ENCODE assay signal across 1 cellular context in the genomic region with DNA sequence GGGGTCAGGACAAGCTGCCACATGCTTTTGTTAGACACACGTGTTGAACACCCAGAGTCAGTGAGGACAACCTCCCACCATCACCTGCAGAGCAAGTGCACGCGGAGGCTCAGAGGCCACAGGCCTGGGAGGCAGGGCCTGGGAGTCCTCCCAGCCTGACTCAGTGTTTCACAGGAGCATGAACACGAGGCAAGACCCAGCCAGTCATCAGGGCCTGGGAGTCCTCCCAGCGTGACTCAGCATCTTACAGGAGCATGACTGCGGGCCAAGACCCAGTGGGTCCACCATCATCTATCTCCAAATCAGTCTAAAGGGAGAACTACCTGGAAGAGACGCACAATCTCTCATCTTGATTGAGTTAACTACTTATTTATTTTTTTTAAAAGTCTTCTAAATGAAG.
TF ChIP-seq lines count a peak whose summit lies in the region.

No MANE protein-coding gene starts in this region.

TF ChIP-seq in K562, 482 proteins besides CTCF, POLR2A, EP300 and RAD21 (continued from another document):
- no peak for TF ChIP-seq NR2C1 (IDR thresholded peaks at IDR 0.05)
- TF ChIP-seq NR2C1 (tag; IDR thresholded peaks at IDR 0.05): no peak
- peak; percentile 64; the same call in 1 of the 2 replicates for TF ChIP-seq MAFK (IDR thresholded peaks at IDR 0.05; ENCODE audit: low read length)
- TF ChIP-seq ZNF76 (CRISPR knock-in tag; IDR thresholded peaks at IDR 0.05; ENCODE audit: borderline replicate concordance): no peak
- no peak for TF ChIP-seq CREB1 (IDR thresholded peaks at IDR 0.05)
- no peak for TF ChIP-seq CREB1 (CRISPR knock-in tag; IDR thresholded peaks at IDR 0.05)
- peak; percentile 69 for TF ChIP-seq ZNF316 (IDR thresholded peaks at IDR 0.05)
- peak; percentile 92 for TF ChIP-seq ZNF263 (CRISPR knock-in tag; IDR thresholded peaks at IDR 0.05; ENCODE audit: borderline replicate concordance)
- TF ChIP-seq, protein P1, sequence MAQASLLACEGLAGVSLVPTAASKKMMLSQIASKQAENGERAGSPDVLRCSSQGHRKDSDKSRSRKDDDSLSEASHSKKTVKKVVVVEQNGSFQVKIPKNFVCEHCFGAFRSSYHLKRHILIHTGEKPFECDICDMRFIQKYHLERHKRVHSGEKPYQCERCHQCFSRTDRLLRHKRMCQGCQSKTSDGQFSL (CRISPR knock-in tag; IDR thresholded peaks at IDR 0.05): no peak
- TF ChIP-seq, protein P1 (tag; IDR thresholded peaks at IDR 0.05): no peak
- TF ChIP-seq ASH1L (IDR thresholded peaks at IDR 0.05; ENCODE audit: borderline replicate concordance, low read depth, partially characterized antibody): no peak
- TF ChIP-seq MAFG (tag; conservative IDR thresholded peaks at IDR 0.05): peak; percentile 85
- TF ChIP-seq TRIM24 (IDR thresholded peaks at IDR 0.05): no peak
- no peak for TF ChIP-seq ARNT (IDR thresholded peaks at IDR 0.05)
- TF ChIP-seq, protein P2, sequence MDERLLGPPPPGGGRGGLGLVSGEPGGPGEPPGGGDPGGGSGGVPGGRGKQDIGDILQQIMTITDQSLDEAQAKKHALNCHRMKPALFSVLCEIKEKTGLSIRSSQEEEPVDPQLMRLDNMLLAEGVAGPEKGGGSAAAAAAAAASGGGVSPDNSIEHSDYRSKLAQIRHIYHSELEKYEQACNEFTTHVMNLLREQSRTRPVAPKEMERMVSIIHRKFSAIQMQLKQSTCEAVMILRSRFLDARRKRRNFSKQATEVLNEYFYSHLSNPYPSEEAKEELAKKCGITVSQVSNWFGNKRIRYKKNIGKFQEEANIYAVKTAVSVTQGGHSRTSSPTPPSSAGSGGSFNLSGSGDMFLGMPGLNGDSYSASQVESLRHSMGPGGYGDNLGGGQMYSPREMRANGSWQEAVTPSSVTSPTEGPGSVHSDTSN (CRISPR knock-in tag; IDR thresholded peaks at IDR 0.05; ENCODE audit: low read depth): no peak
- TF ChIP-seq, protein P2 (tag; conservative IDR thresholded peaks at IDR 0.05; ENCODE audit: low read depth): no peak
- no peak for TF ChIP-seq RNF2 (IDR thresholded peaks at IDR 0.05)
- no peak for TF ChIP-seq ZNF282 (CRISPR knock-in tag; IDR thresholded peaks at IDR 0.05)
- TF ChIP-seq ZNF253 (CRISPR knock-in tag; conservative IDR thresholded peaks at IDR 0.05): no peak
- TF ChIP-seq ELF1 (tag; IDR thresholded peaks at IDR 0.05): no peak
- TF ChIP-seq POLR3G (IDR thresholded peaks at IDR 0.05; ENCODE audit: extremely low read depth, insufficient read length, insufficient replicate concordance): no peak
- peak; percentile 43 for TF ChIP-seq MAFF (IDR thresholded peaks at IDR 0.05; ENCODE audit: low read length)
- TF ChIP-seq, protein P3, sequence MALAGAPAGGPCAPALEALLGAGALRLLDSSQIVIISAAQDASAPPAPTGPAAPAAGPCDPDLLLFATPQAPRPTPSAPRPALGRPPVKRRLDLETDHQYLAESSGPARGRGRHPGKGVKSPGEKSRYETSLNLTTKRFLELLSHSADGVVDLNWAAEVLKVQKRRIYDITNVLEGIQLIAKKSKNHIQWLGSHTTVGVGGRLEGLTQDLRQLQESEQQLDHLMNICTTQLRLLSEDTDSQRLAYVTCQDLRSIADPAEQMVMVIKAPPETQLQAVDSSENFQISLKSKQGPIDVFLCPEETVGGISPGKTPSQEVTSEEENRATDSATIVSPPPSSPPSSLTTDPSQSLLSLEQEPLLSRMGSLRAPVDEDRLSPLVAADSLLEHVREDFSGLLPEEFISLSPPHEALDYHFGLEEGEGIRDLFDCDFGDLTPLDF (CRISPR knock-in tag; IDR thresholded peaks at IDR 0.05): no peak
- no peak for TF ChIP-seq SETDB1 (IDR thresholded peaks at IDR 0.05; ENCODE audit: low read length)
- no peak for TF ChIP-seq ZNF12 (CRISPR knock-in tag; IDR thresholded peaks at IDR 0.05)
- TF ChIP-seq, protein P4, sequence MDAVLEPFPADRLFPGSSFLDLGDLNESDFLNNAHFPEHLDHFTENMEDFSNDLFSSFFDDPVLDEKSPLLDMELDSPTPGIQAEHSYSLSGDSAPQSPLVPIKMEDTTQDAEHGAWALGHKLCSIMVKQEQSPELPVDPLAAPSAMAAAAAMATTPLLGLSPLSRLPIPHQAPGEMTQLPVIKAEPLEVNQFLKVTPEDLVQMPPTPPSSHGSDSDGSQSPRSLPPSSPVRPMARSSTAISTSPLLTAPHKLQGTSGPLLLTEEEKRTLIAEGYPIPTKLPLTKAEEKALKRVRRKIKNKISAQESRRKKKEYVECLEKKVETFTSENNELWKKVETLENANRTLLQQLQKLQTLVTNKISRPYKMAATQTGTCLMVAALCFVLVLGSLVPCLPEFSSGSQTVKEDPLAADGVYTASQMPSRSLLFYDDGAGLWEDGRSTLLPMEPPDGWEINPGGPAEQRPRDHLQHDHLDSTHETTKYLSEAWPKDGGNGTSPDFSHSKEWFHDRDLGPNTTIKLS (IDR thresholded peaks at IDR 0.05; ENCODE audit: borderline replicate concordance, low read depth): no peak
- TF ChIP-seq, protein P5, sequence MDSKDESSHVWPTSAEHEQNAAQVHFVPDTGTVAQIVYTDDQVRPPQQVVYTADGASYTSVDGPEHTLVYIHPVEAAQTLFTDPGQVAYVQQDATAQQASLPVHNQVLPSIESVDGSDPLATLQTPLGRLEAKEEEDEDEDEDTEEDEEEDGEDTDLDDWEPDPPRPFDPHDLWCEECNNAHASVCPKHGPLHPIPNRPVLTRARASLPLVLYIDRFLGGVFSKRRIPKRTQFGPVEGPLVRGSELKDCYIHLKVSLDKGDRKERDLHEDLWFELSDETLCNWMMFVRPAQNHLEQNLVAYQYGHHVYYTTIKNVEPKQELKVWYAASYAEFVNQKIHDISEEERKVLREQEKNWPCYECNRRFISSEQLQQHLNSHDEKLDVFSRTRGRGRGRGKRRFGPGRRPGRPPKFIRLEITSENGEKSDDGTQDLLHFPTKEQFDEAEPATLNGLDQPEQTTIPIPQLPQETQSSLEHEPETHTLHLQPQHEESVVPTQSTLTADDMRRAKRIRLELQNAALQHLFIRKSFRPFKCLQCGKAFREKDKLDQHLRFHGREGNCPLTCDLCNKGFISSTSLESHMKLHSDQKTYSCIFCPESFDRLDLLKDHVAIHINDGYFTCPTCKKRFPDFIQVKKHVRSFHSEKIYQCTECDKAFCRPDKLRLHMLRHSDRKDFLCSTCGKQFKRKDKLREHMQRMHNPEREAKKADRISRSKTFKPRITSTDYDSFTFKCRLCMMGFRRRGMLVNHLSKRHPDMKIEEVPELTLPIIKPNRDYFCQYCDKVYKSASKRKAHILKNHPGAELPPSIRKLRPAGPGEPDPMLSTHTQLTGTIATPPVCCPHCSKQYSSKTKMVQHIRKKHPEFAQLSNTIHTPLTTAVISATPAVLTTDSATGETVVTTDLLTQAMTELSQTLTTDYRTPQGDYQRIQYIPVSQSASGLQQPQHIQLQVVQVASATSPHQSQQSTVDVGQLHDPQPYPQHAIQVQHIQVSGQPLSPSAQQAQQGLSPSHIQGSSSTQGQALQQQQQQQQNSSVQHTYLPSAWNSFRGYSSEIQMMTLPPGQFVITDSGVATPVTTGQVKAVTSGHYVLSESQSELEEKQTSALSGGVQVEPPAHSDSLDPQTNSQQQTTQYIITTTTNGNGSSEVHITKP (IDR thresholded peaks at IDR 0.05; ENCODE audit: partially characterized antibody): no peak
- TF ChIP-seq ZFP1 (CRISPR knock-in tag; IDR thresholded peaks at IDR 0.05): no peak
- no peak for TF ChIP-seq ESRRA (IDR thresholded peaks at IDR 0.05; ENCODE audit: borderline replicate concordance, low read depth)
- TF ChIP-seq CBX2 (IDR thresholded peaks at IDR 0.05; ENCODE audit: insufficient read depth, low read length, poor library complexity, severe bottlenecking): no peak
- TF ChIP-seq SMARCC2 (IDR thresholded peaks at IDR 0.05; ENCODE audit: low read depth): no peak
- peak; percentile 81 for TF ChIP-seq NFE2 (IDR thresholded peaks at IDR 0.05; ENCODE audit: low read depth)
- TF ChIP-seq BACH1 (tag; IDR thresholded peaks at IDR 0.05): peak; percentile 81
- TF ChIP-seq, protein P6, sequence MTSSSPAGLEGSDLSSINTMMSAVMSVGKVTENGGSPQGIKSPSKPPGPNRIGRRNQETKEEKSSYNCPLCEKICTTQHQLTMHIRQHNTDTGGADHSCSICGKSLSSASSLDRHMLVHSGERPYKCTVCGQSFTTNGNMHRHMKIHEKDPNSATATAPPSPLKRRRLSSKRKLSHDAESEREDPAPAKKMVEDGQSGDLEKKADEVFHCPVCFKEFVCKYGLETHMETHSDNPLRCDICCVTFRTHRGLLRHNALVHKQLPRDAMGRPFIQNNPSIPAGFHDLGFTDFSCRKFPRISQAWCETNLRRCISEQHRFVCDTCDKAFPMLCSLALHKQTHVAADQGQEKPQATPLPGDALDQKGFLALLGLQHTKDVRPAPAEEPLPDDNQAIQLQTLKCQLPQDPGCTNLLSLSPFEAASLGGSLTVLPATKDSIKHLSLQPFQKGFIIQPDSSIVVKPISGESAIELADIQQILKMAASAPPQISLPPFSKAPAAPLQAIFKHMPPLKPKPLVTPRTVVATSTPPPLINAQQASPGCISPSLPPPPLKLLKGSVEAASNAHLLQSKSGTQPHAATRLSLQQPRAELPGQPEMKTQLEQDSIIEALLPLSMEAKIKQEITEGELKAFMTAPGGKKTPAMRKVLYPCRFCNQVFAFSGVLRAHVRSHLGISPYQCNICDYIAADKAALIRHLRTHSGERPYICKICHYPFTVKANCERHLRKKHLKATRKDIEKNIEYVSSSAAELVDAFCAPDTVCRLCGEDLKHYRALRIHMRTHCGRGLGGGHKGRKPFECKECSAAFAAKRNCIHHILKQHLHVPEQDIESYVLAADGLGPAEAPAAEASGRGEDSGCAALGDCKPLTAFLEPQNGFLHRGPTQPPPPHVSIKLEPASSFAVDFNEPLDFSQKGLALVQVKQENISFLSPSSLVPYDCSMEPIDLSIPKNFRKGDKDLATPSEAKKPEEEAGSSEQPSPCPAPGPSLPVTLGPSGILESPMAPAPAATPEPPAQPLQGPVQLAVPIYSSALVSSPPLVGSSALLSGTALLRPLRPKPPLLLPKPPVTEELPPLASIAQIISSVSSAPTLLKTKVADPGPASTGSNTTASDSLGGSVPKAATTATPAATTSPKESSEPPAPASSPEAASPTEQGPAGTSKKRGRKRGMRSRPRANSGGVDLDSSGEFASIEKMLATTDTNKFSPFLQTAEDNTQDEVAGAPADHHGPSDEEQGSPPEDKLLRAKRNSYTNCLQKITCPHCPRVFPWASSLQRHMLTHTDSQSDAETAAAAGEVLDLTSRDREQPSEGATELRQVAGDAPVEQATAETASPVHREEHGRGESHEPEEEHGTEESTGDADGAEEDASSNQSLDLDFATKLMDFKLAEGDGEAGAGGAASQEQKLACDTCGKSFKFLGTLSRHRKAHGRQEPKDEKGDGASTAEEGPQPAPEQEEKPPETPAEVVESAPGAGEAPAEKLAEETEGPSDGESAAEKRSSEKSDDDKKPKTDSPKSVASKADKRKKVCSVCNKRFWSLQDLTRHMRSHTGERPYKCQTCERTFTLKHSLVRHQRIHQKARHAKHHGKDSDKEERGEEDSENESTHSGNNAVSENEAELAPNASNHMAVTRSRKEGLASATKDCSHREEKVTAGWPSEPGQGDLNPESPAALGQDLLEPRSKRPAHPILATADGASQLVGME (CRISPR knock-in tag; IDR thresholded peaks at IDR 0.05): no peak
- TF ChIP-seq ZNF239 (CRISPR knock-in tag; IDR thresholded peaks at IDR 0.05): no peak
